Comparison of ENCODE assay signal across 12 cellular contexts in the genomic region with DNA sequence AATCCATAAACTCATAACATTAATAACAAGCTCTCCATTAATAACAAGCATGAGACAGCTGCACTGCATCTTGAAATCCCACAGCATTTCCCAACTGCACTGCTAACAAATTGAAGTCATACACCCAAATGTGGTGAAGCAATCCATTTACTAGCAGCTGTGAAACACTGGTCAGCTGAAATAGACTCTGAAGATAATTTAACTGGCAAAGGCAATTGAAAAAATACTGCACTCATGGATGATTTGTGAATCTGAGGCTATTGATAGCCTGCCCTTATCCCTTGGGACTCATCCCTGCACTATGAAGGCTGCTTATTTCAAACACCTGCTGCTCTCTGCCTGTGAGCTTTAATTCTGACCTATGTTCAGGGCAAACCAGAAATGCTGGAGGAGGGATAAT. TPM values are rescaled to one million over a fixed set of nuclear protein-coding genes. Genes with fewer than 3 reads are reported as not detected.
DNase-seq lines count a peak whose midpoint lies in the region; ATAC-seq and TF ChIP-seq lines count a peak whose summit lies in the region.
"Had no signal": no experiment of that assay in that cellular context is flagged by ENCODE, and none has a peak within 500 bp of the region (broad histone marks: within the 10 kb centered on the region; RNA-seq: fewer than 3 reads in every experiment).

No MANE protein-coding gene starts in this region.

- POLR2A ChIA-PET in BJ (lab: Charles Lee), result no interaction called here

- H3K9me3 ChIP-seq in SJCRH30 (replicated peaks), result no peaks in the 10 kb centered on the region
- H3K9me3 ChIP-seq in left lung, result no peaks in the 10 kb centered on the region
- H3K9me3 ChIP-seq: Caco-2, MG63, spleen had no signal

- H3K27me3 ChIP-seq in BJ (ENCODE audit: control insufficient read depth, insufficient read depth, low read length) (no peaks in the 10 kb centered on the region), SJCRH30 (no peaks in the 10 kb centered on the region), left lung (no peaks in the 10 kb centered on the region)

- H3K27ac ChIP-seq in SJCRH30 (peak overlapping the region; percentile 21; the same call in 1 of the 2 replicates), left lung (no peak overlapping the region)

- TF ChIP-seq CTCF in BJ (IDR thresholded peaks at IDR 0.05; ENCODE audit: insufficient read depth, low read depth, low read length) (no peak), left lung (IDR thresholded peaks at IDR 0.05) (no peak)

- H3K36me3 ChIP-seq in BJ (ENCODE audit: control insufficient read depth, insufficient read depth, low read length) (no peaks in the 10 kb centered on the region), SJCRH30 (no peaks in the 10 kb centered on the region), left lung (no peaks in the 10 kb centered on the region)
- H3K36me3 ChIP-seq: MG63, spleen had no signal

- DNase-seq in BJ (ENCODE audit: low read depth) (peak; percentile 35), LHCN-M2 (ENCODE audit: low read depth) (peak; percentile 28), SJCRH30 (peak; percentile 27 to 76), left lung (no peak), HK-2 (ENCODE audit: unreplicated experiment) (no peak), left colon (no peak)
- no peak for DNase-seq in activated naive CD4-positive, alpha-beta T cell treated with Interleukin-2 at 50 U/mL for 16 hours
- DNase-seq: Caco-2, MG63, naive B cell, spleen had no signal

- CTCF ChIA-PET in BJ (lab: Yijun Ruan, JAX), result interaction anchor here (1.1 to 2.3 kb wide), 6 partner anchors 8 to 638 kb away, joined by 3 to 11 read pairs (median 8); no protein-coding TSS in a partner anchor

- H3K4me3 ChIP-seq in BJ (ENCODE audit: low read depth, low read length), result no peak overlapping the region
- H3K4me3 ChIP-seq in SJCRH30, result no peak overlapping the region
- no peak overlapping the region for H3K4me3 ChIP-seq in left lung
- H3K4me3 ChIP-seq: MG63, spleen had no signal

- intact Hi-C loops in left lung (cut with DNase I) (no loop called here), left colon (cut with DNase I, micrococcal nuclease) (no loop called here)

- ATAC-seq in left lung, result peak; percentile 49
- no peak for ATAC-seq in left colon
- ATAC-seq in HG03354 (IDR thresholded peaks at IDR 0.05; ENCODE audit: poor library complexity, severe bottlenecking, unreplicated experiment), result no peak

- H3K4me1 ChIP-seq in SJCRH30, result peaks cover 14% of the 10 kb centered on the region
- peaks cover 0 to 4% of the 10 kb centered on the region in 2 donors for H3K4me1 ChIP-seq in left lung

RNA-seq across cellular contexts. Expression of gene PLCB1, which starts 49.1 kb away (rescaled TPM):
- 13.5 and 15.2 TPM in 2 replicates for polyA plus RNA-seq in BJ (2011; rRNA removed)
- 22.5 and 30.0 TPM in 2 replicates for polyA minus RNA-seq in BJ (2011; rRNA and poly(A)+ RNA removed)
- 0.06 TPM in 1 of 2 replicates, not detected in the other for total RNA-seq in LHCN-M2 (2014; rRNA removed)
- 0.07 TPM for polyA plus RNA-seq in LHCN-M2 (2012)
- total RNA-seq in SJCRH30 (2014; rRNA removed; shearing (Covaris generic)), result 11.0 and 13.4 TPM in 2 replicates
- 1 to 10 TPM; 8.8 to 9.6 TPM for total RNA-seq in left lung
- 10 to 100 TPM in 1 of 2 donors, 1 to 10 TPM in 1; 8.5 to 10.9 TPM for total RNA-seq in left colon

Comparison
In these comparisons a context has a peak if more than half of its experiments do, and no peak if none do; other contexts are left out.
1. DNase-seq: peak in BJ (single experiment), LHCN-M2 (single experiment) and SJCRH30 (2 of 2); none in left lung (0 of 2), HK-2 (single experiment), left colon (0 of 2) and activated naive CD4-positive, alpha-beta T cell treated with Interleukin-2 at 50 U/mL for 16 hours (single experiment).